ENCODE assay signal across 1 cellular context in the genomic region with DNA sequence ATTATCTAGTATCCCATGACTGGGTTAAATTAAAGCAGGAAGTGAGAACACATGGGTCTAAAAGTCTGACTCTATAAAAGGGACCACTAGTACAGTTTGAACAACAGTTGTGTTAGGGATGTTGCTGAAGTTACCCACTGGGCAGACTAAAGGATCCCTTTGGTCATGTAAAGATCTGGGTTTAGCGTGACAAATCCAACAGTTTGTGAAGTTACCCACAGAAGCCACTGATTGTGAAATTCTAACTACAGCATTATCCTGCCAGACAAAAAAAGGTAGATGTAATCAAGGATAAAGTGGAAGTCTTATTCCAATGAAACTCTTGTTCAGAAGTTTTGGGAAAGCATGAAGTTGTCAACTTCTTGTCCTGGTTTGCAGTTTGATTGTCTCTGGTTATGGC.
TF ChIP-seq lines count a peak whose summit lies in the region.

No MANE protein-coding gene starts in this region.

TF ChIP-seq in GM23338, 12 proteins besides CTCF, POLR2A, EP300 and RAD21 (continued from another document):
- TF ChIP-seq, protein P1, sequence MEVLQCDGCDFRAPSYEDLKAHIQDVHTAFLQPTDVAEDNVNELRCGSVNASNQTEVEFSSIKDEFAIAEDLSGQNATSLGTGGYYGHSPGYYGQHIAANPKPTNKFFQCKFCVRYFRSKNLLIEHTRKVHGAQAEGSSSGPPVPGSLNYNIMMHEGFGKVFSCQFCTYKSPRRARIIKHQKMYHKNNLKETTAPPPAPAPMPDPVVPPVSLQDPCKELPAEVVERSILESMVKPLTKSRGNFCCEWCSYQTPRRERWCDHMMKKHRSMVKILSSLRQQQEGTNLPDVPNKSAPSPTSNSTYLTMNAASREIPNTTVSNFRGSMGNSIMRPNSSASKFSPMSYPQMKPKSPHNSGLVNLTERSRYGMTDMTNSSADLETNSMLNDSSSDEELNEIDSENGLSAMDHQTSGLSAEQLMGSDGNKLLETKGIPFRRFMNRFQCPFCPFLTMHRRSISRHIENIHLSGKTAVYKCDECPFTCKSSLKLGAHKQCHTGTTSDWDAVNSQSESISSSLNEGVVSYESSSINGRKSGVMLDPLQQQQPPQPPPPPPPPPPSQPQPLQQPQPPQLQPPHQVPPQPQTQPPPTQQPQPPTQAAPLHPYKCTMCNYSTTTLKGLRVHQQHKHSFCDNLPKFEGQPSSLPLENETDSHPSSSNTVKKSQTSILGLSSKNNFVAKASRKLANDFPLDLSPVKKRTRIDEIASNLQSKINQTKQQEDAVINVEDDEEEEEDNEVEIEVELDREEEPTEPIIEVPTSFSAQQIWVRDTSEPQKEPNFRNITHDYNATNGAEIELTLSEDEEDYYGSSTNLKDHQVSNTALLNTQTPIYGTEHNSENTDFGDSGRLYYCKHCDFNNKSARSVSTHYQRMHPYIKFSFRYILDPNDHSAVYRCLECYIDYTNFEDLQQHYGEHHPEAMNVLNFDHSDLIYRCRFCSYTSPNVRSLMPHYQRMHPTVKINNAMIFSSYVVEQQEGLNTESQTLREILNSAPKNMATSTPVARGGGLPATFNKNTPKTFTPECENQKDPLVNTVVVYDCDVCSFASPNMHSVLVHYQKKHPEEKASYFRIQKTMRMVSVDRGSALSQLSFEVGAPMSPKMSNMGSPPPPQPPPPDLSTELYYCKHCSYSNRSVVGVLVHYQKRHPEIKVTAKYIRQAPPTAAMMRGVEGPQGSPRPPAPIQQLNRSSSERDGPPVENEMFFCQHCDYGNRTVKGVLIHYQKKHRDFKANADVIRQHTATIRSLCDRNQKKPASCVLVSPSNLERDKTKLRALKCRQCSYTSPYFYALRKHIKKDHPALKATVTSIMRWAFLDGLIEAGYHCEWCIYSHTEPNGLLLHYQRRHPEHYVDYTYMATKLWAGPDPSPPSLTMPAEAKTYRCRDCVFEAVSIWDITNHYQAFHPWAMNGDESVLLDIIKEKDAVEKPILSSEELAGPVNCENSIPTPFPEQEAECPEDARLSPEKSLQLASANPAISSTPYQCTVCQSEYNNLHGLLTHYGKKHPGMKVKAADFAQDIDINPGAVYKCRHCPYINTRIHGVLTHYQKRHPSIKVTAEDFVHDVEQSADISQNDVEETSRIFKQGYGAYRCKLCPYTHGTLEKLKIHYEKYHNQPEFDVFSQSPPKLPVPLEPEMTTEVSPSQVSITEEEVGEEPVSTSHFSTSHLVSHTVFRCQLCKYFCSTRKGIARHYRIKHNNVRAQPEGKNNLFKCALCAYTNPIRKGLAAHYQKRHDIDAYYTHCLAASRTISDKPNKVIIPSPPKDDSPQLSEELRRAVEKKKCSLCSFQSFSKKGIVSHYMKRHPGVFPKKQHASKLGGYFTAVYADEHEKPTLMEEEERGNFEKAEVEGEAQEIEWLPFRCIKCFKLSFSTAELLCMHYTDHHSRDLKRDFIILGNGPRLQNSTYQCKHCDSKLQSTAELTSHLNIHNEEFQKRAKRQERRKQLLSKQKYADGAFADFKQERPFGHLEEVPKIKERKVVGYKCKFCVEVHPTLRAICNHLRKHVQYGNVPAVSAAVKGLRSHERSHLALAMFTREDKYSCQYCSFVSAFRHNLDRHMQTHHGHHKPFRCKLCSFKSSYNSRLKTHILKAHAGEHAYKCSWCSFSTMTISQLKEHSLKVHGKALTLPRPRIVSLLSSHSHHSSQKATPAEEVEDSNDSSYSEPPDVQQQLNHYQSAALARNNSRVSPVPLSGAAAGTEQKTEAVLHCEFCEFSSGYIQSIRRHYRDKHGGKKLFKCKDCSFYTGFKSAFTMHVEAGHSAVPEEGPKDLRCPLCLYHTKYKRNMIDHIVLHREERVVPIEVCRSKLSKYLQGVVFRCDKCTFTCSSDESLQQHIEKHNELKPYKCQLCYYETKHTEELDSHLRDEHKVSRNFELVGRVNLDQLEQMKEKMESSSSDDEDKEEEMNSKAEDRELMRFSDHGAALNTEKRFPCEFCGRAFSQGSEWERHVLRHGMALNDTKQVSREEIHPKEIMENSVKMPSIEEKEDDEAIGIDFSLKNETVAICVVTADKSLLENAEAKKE (CRISPR knock-in tag; IDR thresholded peaks at IDR 0.05) = no peak
- TF ChIP-seq JUNB (IDR thresholded peaks at IDR 0.05; ENCODE audit: unreplicated experiment) = no peak
- TF ChIP-seq POLR2AphosphoS5 (IDR thresholded peaks at IDR 0.05; ENCODE audit: low read depth) = no peak
- TF ChIP-seq EZH2 (IDR thresholded peaks at IDR 0.05; ENCODE audit: low read depth, unreplicated experiment) = no peak
- TF ChIP-seq CREB1 (CRISPR knock-in tag; IDR thresholded peaks at IDR 0.05; ENCODE audit: low read depth) = no peak
- TF ChIP-seq NANOG (IDR thresholded peaks at IDR 0.05; ENCODE audit: borderline replicate concordance) = no peak
- TF ChIP-seq EZH2phosphoT487 (IDR thresholded peaks at IDR 0.05; ENCODE audit: unreplicated experiment) = no peak
- TF ChIP-seq, protein P2, sequence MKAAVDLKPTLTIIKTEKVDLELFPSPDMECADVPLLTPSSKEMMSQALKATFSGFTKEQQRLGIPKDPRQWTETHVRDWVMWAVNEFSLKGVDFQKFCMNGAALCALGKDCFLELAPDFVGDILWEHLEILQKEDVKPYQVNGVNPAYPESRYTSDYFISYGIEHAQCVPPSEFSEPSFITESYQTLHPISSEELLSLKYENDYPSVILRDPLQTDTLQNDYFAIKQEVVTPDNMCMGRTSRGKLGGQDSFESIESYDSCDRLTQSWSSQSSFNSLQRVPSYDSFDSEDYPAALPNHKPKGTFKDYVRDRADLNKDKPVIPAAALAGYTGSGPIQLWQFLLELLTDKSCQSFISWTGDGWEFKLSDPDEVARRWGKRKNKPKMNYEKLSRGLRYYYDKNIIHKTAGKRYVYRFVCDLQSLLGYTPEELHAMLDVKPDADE (IDR thresholded peaks at IDR 0.05) = no peak
- no peak for TF ChIP-seq ZNF114 (CRISPR knock-in tag; IDR thresholded peaks at IDR 0.05)
- no peak for TF ChIP-seq STAT1 (IDR thresholded peaks at IDR 0.05; ENCODE audit: unreplicated experiment)
